Comparison of ENCODE assay signal across 1 cellular context in the genomic region with DNA sequence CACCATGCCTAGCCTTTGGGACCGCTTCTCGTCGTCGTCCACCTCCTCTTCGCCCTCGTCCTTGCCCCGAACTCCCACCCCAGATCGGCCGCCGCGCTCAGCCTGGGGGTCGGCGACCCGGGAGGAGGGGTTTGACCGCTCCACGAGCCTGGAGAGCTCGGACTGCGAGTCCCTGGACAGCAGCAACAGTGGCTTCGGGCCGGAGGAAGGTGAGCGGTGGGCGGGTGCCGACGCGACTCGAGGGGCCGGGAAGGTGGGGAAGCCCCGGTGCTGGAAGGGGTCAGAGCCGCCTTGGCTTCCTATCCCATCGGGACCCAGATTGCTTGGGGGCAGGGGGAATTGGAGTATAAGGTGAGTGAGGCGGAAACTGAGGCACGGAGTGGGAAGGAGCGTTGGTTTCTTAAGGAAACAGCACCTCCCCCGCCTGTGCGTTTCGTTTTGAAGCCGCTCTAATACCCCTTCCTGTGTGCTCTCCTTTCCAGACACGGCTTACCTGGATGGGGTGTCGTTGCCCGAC.
TF ChIP-seq lines count a peak whose summit lies in the region.

No MANE protein-coding gene starts in this region.

TF ChIP-seq in K562, 482 proteins besides CTCF, POLR2A, EP300 and RAD21 (continued from another document and continues in another):
- TF ChIP-seq, protein P1, sequence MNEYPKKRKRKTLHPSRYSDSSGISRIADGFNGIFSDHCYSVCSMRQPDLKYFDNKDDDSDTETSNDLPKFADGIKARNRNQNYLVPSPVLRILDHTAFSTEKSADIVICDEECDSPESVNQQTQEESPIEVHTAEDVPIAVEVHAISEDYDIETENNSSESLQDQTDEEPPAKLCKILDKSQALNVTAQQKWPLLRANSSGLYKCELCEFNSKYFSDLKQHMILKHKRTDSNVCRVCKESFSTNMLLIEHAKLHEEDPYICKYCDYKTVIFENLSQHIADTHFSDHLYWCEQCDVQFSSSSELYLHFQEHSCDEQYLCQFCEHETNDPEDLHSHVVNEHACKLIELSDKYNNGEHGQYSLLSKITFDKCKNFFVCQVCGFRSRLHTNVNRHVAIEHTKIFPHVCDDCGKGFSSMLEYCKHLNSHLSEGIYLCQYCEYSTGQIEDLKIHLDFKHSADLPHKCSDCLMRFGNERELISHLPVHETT (CRISPR knock-in tag; conservative IDR thresholded peaks at IDR 0.05 in 1 of 2, IDR thresholded peaks at IDR 0.05 in 1 of 2) = 0 out of 4 replicates have a peak, but pooled peaks of 1 of the 2 experiments have one; percentile 18
- TF ChIP-seq, protein P2, sequence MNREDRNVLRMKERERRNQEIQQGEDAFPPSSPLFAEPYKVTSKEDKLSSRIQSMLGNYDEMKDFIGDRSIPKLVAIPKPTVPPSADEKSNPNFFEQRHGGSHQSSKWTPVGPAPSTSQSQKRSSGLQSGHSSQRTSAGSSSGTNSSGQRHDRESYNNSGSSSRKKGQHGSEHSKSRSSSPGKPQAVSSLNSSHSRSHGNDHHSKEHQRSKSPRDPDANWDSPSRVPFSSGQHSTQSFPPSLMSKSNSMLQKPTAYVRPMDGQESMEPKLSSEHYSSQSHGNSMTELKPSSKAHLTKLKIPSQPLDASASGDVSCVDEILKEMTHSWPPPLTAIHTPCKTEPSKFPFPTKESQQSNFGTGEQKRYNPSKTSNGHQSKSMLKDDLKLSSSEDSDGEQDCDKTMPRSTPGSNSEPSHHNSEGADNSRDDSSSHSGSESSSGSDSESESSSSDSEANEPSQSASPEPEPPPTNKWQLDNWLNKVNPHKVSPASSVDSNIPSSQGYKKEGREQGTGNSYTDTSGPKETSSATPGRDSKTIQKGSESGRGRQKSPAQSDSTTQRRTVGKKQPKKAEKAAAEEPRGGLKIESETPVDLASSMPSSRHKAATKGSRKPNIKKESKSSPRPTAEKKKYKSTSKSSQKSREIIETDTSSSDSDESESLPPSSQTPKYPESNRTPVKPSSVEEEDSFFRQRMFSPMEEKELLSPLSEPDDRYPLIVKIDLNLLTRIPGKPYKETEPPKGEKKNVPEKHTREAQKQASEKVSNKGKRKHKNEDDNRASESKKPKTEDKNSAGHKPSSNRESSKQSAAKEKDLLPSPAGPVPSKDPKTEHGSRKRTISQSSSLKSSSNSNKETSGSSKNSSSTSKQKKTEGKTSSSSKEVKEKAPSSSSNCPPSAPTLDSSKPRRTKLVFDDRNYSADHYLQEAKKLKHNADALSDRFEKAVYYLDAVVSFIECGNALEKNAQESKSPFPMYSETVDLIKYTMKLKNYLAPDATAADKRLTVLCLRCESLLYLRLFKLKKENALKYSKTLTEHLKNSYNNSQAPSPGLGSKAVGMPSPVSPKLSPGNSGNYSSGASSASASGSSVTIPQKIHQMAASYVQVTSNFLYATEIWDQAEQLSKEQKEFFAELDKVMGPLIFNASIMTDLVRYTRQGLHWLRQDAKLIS (CRISPR knock-in tag; IDR thresholded peaks at IDR 0.05) = peak; percentile 99
- TF ChIP-seq, protein P3, sequence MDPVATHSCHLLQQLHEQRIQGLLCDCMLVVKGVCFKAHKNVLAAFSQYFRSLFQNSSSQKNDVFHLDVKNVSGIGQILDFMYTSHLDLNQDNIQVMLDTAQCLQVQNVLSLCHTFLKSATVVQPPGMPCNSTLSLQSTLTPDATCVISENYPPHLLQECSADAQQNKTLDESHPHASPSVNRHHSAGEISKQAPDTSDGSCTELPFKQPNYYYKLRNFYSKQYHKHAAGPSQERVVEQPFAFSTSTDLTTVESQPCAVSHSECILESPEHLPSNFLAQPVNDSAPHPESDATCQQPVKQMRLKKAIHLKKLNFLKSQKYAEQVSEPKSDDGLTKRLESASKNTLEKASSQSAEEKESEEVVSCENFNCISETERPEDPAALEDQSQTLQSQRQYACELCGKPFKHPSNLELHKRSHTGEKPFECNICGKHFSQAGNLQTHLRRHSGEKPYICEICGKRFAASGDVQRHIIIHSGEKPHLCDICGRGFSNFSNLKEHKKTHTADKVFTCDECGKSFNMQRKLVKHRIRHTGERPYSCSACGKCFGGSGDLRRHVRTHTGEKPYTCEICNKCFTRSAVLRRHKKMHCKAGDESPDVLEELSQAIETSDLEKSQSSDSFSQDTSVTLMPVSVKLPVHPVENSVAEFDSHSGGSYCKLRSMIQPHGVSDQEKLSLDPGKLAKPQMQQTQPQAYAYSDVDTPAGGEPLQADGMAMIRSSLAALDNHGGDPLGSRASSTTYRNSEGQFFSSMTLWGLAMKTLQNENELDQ (CRISPR knock-in tag; IDR thresholded peaks at IDR 0.05; ENCODE audit: borderline replicate concordance) = peak; percentile 4; the same call in 1 of the 2 replicates
- TF ChIP-seq ESRRA (IDR thresholded peaks at IDR 0.05; ENCODE audit: borderline replicate concordance, low read depth) = no peak
- TF ChIP-seq SAFB2 (IDR thresholded peaks at IDR 0.05; ENCODE audit: borderline replicate concordance, low read depth, low read length, severe bottlenecking) = no peak
- no peak for TF ChIP-seq TCF7 (IDR thresholded peaks at IDR 0.05; ENCODE audit: borderline replicate concordance)
- TF ChIP-seq, protein P4, sequence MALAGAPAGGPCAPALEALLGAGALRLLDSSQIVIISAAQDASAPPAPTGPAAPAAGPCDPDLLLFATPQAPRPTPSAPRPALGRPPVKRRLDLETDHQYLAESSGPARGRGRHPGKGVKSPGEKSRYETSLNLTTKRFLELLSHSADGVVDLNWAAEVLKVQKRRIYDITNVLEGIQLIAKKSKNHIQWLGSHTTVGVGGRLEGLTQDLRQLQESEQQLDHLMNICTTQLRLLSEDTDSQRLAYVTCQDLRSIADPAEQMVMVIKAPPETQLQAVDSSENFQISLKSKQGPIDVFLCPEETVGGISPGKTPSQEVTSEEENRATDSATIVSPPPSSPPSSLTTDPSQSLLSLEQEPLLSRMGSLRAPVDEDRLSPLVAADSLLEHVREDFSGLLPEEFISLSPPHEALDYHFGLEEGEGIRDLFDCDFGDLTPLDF (CRISPR knock-in tag; IDR thresholded peaks at IDR 0.05) = no peak
- no peak for TF ChIP-seq SNIP1 (IDR thresholded peaks at IDR 0.05; ENCODE audit: low read depth)
- no peak for TF ChIP-seq SMAD2 (IDR thresholded peaks at IDR 0.05; ENCODE audit: low read depth, low read length)
- no peak; the same call in 1 of the 2 replicates for TF ChIP-seq ZBED1 (IDR thresholded peaks at IDR 0.05)
- TF ChIP-seq, protein P5, sequence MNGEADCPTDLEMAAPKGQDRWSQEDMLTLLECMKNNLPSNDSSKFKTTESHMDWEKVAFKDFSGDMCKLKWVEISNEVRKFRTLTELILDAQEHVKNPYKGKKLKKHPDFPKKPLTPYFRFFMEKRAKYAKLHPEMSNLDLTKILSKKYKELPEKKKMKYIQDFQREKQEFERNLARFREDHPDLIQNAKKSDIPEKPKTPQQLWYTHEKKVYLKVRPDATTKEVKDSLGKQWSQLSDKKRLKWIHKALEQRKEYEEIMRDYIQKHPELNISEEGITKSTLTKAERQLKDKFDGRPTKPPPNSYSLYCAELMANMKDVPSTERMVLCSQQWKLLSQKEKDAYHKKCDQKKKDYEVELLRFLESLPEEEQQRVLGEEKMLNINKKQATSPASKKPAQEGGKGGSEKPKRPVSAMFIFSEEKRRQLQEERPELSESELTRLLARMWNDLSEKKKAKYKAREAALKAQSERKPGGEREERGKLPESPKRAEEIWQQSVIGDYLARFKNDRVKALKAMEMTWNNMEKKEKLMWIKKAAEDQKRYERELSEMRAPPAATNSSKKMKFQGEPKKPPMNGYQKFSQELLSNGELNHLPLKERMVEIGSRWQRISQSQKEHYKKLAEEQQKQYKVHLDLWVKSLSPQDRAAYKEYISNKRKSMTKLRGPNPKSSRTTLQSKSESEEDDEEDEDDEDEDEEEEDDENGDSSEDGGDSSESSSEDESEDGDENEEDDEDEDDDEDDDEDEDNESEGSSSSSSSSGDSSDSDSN (IDR thresholded peaks at IDR 0.05; ENCODE audit: borderline replicate concordance in 1 of 2, low read depth in 2 of 2, low read length in 2 of 2) = peak; percentile 89 to 97; a peak in 3 of 4 replicates
- TF ChIP-seq TBP (optimal IDR thresholded peaks at IDR 0.05; ENCODE audit: low read depth, low read length) = no peak
- no peak for TF ChIP-seq COPS2 (conservative IDR thresholded peaks at IDR 0.05)
- TF ChIP-seq NEUROD1 (IDR thresholded peaks at IDR 0.05; ENCODE audit: borderline replicate concordance, low read depth, low read length, partially characterized antibody) = no peak
- no peak for TF ChIP-seq ZFX (CRISPR knock-in tag; IDR thresholded peaks at IDR 0.05)
- no peak for TF ChIP-seq ASH1L (IDR thresholded peaks at IDR 0.05; ENCODE audit: borderline replicate concordance, low read depth, partially characterized antibody)
- TF ChIP-seq TGIF2 (CRISPR knock-in tag; IDR thresholded peaks at IDR 0.05) = peak; percentile 73
- no peak for TF ChIP-seq BMI1 (IDR thresholded peaks at IDR 0.05; ENCODE audit: low read length)
- TF ChIP-seq ARHGAP35 (IDR thresholded peaks at IDR 0.05; ENCODE audit: partially characterized antibody) = no peak
- TF ChIP-seq HMG20B (CRISPR knock-in tag; IDR thresholded peaks at IDR 0.05) = no peak
- no peak; the same call in 1 of the 2 replicates for TF ChIP-seq ZNF12 (CRISPR knock-in tag; IDR thresholded peaks at IDR 0.05)
- TF ChIP-seq TEAD4 (IDR thresholded peaks at IDR 0.05; ENCODE audit: low read length) = no peak
- TF ChIP-seq TEAD4 (CRISPR knock-in tag; IDR thresholded peaks at IDR 0.05; ENCODE audit: borderline replicate concordance) = no peak
- TF ChIP-seq, protein P6, sequence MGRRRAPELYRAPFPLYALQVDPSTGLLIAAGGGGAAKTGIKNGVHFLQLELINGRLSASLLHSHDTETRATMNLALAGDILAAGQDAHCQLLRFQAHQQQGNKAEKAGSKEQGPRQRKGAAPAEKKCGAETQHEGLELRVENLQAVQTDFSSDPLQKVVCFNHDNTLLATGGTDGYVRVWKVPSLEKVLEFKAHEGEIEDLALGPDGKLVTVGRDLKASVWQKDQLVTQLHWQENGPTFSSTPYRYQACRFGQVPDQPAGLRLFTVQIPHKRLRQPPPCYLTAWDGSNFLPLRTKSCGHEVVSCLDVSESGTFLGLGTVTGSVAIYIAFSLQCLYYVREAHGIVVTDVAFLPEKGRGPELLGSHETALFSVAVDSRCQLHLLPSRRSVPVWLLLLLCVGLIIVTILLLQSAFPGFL (CRISPR knock-in tag; IDR thresholded peaks at IDR 0.05) = no peak
- TF ChIP-seq, protein P7, sequence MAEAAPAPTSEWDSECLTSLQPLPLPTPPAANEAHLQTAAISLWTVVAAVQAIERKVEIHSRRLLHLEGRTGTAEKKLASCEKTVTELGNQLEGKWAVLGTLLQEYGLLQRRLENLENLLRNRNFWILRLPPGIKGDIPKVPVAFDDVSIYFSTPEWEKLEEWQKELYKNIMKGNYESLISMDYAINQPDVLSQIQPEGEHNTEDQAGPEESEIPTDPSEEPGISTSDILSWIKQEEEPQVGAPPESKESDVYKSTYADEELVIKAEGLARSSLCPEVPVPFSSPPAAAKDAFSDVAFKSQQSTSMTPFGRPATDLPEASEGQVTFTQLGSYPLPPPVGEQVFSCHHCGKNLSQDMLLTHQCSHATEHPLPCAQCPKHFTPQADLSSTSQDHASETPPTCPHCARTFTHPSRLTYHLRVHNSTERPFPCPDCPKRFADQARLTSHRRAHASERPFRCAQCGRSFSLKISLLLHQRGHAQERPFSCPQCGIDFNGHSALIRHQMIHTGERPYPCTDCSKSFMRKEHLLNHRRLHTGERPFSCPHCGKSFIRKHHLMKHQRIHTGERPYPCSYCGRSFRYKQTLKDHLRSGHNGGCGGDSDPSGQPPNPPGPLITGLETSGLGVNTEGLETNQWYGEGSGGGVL (CRISPR knock-in tag; IDR thresholded peaks at IDR 0.05) = no peak
- no peak for TF ChIP-seq ZNF408 (CRISPR knock-in tag; IDR thresholded peaks at IDR 0.05; ENCODE audit: low read depth)
- TF ChIP-seq HMGN3 (IDR thresholded peaks at IDR 0.05; ENCODE audit: borderline replicate concordance, extremely low read depth, insufficient read length, low read depth, low read length) = no peak
- TF ChIP-seq, protein P8, sequence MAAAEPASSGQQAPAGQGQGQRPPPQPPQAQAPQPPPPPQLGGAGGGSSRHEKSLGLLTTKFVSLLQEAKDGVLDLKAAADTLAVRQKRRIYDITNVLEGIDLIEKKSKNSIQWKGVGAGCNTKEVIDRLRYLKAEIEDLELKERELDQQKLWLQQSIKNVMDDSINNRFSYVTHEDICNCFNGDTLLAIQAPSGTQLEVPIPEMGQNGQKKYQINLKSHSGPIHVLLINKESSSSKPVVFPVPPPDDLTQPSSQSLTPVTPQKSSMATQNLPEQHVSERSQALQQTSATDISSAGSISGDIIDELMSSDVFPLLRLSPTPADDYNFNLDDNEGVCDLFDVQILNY (CRISPR knock-in tag; IDR thresholded peaks at IDR 0.05) = peak; percentile 19; the same call in 1 of the 2 replicates
- TF ChIP-seq PTTG1 (tag; IDR thresholded peaks at IDR 0.05; ENCODE audit: low read depth) = no peak
- TF ChIP-seq SMARCE1 (IDR thresholded peaks at IDR 0.05) = no peak
- TF ChIP-seq, protein P9, sequence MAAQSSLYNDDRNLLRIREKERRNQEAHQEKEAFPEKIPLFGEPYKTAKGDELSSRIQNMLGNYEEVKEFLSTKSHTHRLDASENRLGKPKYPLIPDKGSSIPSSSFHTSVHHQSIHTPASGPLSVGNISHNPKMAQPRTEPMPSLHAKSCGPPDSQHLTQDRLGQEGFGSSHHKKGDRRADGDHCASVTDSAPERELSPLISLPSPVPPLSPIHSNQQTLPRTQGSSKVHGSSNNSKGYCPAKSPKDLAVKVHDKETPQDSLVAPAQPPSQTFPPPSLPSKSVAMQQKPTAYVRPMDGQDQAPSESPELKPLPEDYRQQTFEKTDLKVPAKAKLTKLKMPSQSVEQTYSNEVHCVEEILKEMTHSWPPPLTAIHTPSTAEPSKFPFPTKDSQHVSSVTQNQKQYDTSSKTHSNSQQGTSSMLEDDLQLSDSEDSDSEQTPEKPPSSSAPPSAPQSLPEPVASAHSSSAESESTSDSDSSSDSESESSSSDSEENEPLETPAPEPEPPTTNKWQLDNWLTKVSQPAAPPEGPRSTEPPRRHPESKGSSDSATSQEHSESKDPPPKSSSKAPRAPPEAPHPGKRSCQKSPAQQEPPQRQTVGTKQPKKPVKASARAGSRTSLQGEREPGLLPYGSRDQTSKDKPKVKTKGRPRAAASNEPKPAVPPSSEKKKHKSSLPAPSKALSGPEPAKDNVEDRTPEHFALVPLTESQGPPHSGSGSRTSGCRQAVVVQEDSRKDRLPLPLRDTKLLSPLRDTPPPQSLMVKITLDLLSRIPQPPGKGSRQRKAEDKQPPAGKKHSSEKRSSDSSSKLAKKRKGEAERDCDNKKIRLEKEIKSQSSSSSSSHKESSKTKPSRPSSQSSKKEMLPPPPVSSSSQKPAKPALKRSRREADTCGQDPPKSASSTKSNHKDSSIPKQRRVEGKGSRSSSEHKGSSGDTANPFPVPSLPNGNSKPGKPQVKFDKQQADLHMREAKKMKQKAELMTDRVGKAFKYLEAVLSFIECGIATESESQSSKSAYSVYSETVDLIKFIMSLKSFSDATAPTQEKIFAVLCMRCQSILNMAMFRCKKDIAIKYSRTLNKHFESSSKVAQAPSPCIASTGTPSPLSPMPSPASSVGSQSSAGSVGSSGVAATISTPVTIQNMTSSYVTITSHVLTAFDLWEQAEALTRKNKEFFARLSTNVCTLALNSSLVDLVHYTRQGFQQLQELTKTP (IDR thresholded peaks at IDR 0.05; ENCODE audit: low read depth in 1 of 2, partially characterized antibody in 2 of 2) = peak; percentile 74 to 84
- TF ChIP-seq, protein P10, sequence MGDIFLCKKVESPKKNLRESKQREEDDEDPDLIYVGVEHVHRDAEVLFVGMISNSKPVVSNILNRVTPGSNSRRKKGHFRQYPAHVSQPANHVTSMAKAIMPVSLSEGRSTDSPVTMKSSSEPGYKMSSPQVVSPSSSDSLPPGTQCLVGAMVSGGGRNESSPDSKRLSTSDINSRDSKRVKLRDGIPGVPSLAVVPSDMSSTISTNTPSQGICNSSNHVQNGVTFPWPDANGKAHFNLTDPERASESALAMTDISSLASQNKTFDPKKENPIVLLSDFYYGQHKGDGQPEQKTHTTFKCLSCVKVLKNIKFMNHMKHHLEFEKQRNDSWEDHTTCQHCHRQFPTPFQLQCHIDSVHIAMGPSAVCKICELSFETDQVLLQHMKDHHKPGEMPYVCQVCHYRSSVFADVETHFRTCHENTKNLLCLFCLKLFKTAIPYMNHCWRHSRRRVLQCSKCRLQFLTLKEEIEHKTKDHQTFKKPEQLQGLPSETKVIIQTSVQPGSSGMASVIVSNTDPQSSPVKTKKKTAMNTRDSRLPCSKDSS (IDR thresholded peaks at IDR 0.05; ENCODE audit: low read depth, partially characterized antibody) = no peak
- TF ChIP-seq PCBP1 (IDR thresholded peaks at IDR 0.05; ENCODE audit: low read depth, low read length, poor library complexity, severe bottlenecking) = no peak
